ENCODE assay signal across 1 cellular context in the genomic region with DNA sequence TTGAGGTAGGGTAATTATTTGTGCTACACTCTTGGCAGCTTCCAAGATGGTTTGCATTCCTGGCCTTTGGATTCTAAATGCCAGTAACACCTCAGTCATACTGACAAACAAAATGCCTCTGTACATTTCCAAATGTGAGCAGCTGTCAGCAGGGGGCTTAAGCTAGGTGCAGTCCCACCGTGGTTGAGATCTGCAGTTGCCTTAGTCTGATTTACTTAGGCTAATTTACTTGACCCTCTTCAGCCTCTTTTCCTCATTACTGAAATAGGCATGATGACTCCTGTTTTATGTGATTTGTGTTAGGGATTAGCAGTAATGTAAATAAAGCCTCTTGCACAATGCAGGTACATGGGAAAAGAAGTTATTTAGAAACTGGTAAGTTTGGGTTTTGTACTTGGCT.
TF ChIP-seq lines count a peak whose summit lies in the region.

No MANE protein-coding gene starts in this region.

TF ChIP-seq in WTC11, 78 proteins besides CTCF, POLR2A, EP300 and RAD21 (continued from another document):
- TF ChIP-seq, protein P1, sequence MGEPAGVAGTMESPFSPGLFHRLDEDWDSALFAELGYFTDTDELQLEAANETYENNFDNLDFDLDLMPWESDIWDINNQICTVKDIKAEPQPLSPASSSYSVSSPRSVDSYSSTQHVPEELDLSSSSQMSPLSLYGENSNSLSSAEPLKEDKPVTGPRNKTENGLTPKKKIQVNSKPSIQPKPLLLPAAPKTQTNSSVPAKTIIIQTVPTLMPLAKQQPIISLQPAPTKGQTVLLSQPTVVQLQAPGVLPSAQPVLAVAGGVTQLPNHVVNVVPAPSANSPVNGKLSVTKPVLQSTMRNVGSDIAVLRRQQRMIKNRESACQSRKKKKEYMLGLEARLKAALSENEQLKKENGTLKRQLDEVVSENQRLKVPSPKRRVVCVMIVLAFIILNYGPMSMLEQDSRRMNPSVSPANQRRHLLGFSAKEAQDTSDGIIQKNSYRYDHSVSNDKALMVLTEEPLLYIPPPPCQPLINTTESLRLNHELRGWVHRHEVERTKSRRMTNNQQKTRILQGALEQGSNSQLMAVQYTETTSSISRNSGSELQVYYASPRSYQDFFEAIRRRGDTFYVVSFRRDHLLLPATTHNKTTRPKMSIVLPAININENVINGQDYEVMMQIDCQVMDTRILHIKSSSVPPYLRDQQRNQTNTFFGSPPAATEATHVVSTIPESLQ (CRISPR knock-in tag; IDR thresholded peaks at IDR 0.05) = no peak
- TF ChIP-seq MYBL2 (CRISPR knock-in tag; IDR thresholded peaks at IDR 0.05) (no peak), ZNF396 (CRISPR knock-in tag; IDR thresholded peaks at IDR 0.05; ENCODE audit: borderline replicate concordance) (no peak), ZNF138 (CRISPR knock-in tag; conservative IDR thresholded peaks at IDR 0.05) (no peak), MXD4 (CRISPR knock-in tag; IDR thresholded peaks at IDR 0.05; ENCODE audit: borderline replicate concordance) (no peak), TCF7 (CRISPR knock-in tag; IDR thresholded peaks at IDR 0.05; ENCODE audit: low read depth) (no peak)
- TF ChIP-seq, protein P2, sequence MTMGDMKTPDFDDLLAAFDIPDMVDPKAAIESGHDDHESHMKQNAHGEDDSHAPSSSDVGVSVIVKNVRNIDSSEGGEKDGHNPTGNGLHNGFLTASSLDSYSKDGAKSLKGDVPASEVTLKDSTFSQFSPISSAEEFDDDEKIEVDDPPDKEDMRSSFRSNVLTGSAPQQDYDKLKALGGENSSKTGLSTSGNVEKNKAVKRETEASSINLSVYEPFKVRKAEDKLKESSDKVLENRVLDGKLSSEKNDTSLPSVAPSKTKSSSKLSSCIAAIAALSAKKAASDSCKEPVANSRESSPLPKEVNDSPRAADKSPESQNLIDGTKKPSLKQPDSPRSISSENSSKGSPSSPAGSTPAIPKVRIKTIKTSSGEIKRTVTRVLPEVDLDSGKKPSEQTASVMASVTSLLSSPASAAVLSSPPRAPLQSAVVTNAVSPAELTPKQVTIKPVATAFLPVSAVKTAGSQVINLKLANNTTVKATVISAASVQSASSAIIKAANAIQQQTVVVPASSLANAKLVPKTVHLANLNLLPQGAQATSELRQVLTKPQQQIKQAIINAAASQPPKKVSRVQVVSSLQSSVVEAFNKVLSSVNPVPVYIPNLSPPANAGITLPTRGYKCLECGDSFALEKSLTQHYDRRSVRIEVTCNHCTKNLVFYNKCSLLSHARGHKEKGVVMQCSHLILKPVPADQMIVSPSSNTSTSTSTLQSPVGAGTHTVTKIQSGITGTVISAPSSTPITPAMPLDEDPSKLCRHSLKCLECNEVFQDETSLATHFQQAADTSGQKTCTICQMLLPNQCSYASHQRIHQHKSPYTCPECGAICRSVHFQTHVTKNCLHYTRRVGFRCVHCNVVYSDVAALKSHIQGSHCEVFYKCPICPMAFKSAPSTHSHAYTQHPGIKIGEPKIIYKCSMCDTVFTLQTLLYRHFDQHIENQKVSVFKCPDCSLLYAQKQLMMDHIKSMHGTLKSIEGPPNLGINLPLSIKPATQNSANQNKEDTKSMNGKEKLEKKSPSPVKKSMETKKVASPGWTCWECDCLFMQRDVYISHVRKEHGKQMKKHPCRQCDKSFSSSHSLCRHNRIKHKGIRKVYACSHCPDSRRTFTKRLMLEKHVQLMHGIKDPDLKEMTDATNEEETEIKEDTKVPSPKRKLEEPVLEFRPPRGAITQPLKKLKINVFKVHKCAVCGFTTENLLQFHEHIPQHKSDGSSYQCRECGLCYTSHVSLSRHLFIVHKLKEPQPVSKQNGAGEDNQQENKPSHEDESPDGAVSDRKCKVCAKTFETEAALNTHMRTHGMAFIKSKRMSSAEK (CRISPR knock-in tag; IDR thresholded peaks at IDR 0.05; ENCODE audit: borderline replicate concordance) = no peak
